In genomic region chr6:89371849-89372505, GRCh38 we compare ENCODE assay signal across 1 cellular context.
A peak's percentile ranks its signal among the peaks of the same experiment; 100 is the strongest.
TF ChIP-seq lines count a peak whose summit lies in the region.

No MANE protein-coding gene starts in this region.

TF ChIP-seq in GM12878, 131 proteins besides CTCF, POLR2A, EP300 and RAD21 (continued from another document):
- TF ChIP-seq USF2 (IDR thresholded peaks at IDR 0.05; ENCODE audit: borderline replicate concordance, low read depth, low read length) (no peak), ASH2L (IDR thresholded peaks at IDR 0.05; ENCODE audit: borderline replicate concordance, low read depth) (0 out of 2 replicates have a peak, but pooled peaks have one; percentile 42), NFYA (IDR thresholded peaks at IDR 0.05; ENCODE audit: borderline replicate concordance, low read depth, low read length) (no peak), BHLHE40 (IDR thresholded peaks at IDR 0.05; ENCODE audit: borderline replicate concordance in 1 of 2, low read depth in 2 of 2, low read length in 1 of 2) (no peak), HSF1 (IDR thresholded peaks at IDR 0.05; ENCODE audit: low read depth, low read length) (0 out of 2 replicates have a peak, but pooled peaks have one; percentile 73), CHD4 (IDR thresholded peaks at IDR 0.05) (no peak), MEF2B (IDR thresholded peaks at IDR 0.05; ENCODE audit: partially characterized antibody, poor library complexity, severe bottlenecking) (peak; percentile 32), ZNF217 (IDR thresholded peaks at IDR 0.05) (no peak), JUNB (IDR thresholded peaks at IDR 0.05) (no peak), ELK1 (IDR thresholded peaks at IDR 0.05; ENCODE audit: low read depth, low read length) (no peak), USF1 (IDR thresholded peaks at IDR 0.05; ENCODE audit: borderline replicate concordance, extremely low read length, insufficient read depth, low read depth, low read length) (no peak), CHD1 (IDR thresholded peaks at IDR 0.05; ENCODE audit: low read depth, low read length) (no peak), SMAD1 (IDR thresholded peaks at IDR 0.05; ENCODE audit: low read depth, partially characterized antibody) (no peak)
